In the genomic region with DNA sequence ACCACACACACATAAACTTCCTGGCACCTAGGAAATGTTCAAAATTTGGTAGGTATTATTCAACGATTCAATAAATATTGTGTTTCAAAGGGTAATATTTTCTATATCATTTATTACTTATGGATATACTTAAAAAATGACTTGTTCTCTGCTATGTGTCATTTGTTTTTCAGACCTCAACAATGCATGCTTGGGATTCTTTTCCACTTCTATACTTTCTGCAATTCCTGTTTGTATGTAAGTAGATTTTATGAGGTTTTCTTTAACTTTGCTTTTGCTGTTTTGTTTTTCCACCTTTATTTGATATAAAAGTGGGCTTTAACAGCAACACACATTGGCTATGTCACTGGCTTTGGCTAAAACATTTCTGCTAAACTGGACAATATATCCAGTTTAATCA, we compare ENCODE assay signal across 18 cellular contexts. TPM values are rescaled to one million over a fixed set of nuclear protein-coding genes. Genes with fewer than 3 reads are reported as not detected.
A peak's percentile ranks its signal among the peaks of the same experiment; 100 is the strongest.
DNase-seq lines count a peak whose midpoint lies in the region; ATAC-seq and TF ChIP-seq lines count a peak whose summit lies in the region.
"Had no signal": no experiment of that assay in that cellular context is flagged by ENCODE, and none has a peak within 500 bp of the region (broad histone marks: within the 10 kb centered on the region; RNA-seq: fewer than 3 reads in every experiment).

No MANE protein-coding gene starts in this region.

- in situ Hi-C loops in brain microvascular endothelial cell (cut with HindIII; ENCODE audit: low pct_ligation_motif_present, low sequenced_read_pairs), result no loop called here

- peak overlapping the region; percentile 88 for H3K4me3 ChIP-seq in AG04450 (ENCODE audit: low read depth, low read length)
- peak overlapping the region; percentile 91 for H3K4me3 ChIP-seq in HFF-Myc (replicated peaks; ENCODE audit: low read depth, low read length)
- peak overlapping the region; percentile 90 for H3K4me3 ChIP-seq in brain microvascular endothelial cell (ENCODE audit: low read depth, low read length)
- no peak overlapping the region for H3K4me3 ChIP-seq in sigmoid colon
- H3K4me3 ChIP-seq in heart right ventricle, result peak overlapping the region in 2 of 10 donors; percentile 85 to 95
- H3K4me3 ChIP-seq: prostate gland had no signal

- no peaks in the 10 kb centered on the region for H3K36me3 Mint-ChIP-seq in mesothelial cell of epicardium

- WGBS in sigmoid colon, 2 donors, result 87 to 94% methylated on average over 1 of the region's 1 CpG
- 71 to 85% methylated on average over 1 of the region's 1 CpG for WGBS in heart right ventricle, 2 donors

- H3K27ac Mint-ChIP-seq in mesothelial cell of epicardium, result peak overlapping the region; percentile 76
- H3K27ac Mint-ChIP-seq: stimulated activated naive CD8-positive, alpha-beta T cell treated with anti-CD3 and anti-CD28 coated beads, Interleukin-15, amount 100 ng/mL, for 72 hours had no signal

- intact Hi-C loops in sigmoid colon (cut with DNase I) (loop anchor here (10.0 kb wide), 4 partner anchors 593 to 1607 kb away; a partner anchor contains a TSS), heart right ventricle (cut with DNase I) (loop anchor here in 1 of 10 donors (5.0 kb wide), 1 partner anchor 34 kb away; no protein-coding TSS in a partner anchor)

- no peak for TF ChIP-seq POLR2A in sigmoid colon (IDR thresholded peaks at IDR 0.05)

- DNase-seq in AG04450 (ENCODE audit: low read depth, low spot score), result no peak
- DNase-seq in HFF-Myc (ENCODE audit: extremely low read depth, low read depth), result no peak
- no peak for DNase-seq in brain microvascular endothelial cell
- DNase-seq in mesothelial cell of epicardium (ENCODE audit: low spot score in 2 of 2, unreplicated experiment in 2 of 2), result no peak
- DNase-seq in NCI-H2081 (lab: John Stamatoyannopoulos, UW), result no peak
- no peak for DNase-seq in anterior cingulate cortex (lab: John Stamatoyannopoulos, UW)
- DNase-seq in sigmoid colon, result no peak
- DNase-seq in heart right ventricle, result no peak
- DNase-seq: activated CD8-positive, alpha-beta memory T cell treated with anti-CD3 and anti-CD28 coated beads, Interleukin-2, amount 50 U/mL, for 48 hours; amniotic stem cell; C1 segment of cervical spinal cord; GF-D8; mesendoderm; NCI-H1436; NCI-H524; stimulated activated naive CD8-positive, alpha-beta T cell treated with anti-CD3 and anti-CD28 coated beads, Interleukin-15, amount 100 ng/mL, for 72 hours had no signal

- peaks cover 39% of the 10 kb centered on the region for H3K4me1 Mint-ChIP-seq in mesothelial cell of epicardium

- no peak for TF ChIP-seq EP300 in sigmoid colon (IDR thresholded peaks at IDR 0.05)

- peak overlapping the region; percentile 42 for H3K4me3 Mint-ChIP-seq in mesothelial cell of epicardium
- H3K4me3 Mint-ChIP-seq: stimulated activated naive CD8-positive, alpha-beta T cell treated with anti-CD3 and anti-CD28 coated beads, Interleukin-15, amount 100 ng/mL, for 72 hours had no signal

- H3K27me3 Mint-ChIP-seq in mesothelial cell of epicardium (ENCODE audit: low read depth), result no peaks in the 10 kb centered on the region
- H3K27me3 Mint-ChIP-seq: stimulated activated naive CD8-positive, alpha-beta T cell treated with anti-CD3 and anti-CD28 coated beads, Interleukin-15, amount 100 ng/mL, for 72 hours had no signal

- CTCF ChIA-PET in AG04450 (lab: Charles Lee), result no interaction called here

- H3K4me1 ChIP-seq in sigmoid colon (peaks cover 0 to 49% (median 39%) of the 10 kb centered on the region in 4 donors), heart right ventricle (peaks cover 3 to 76% (median 68%) of the 10 kb centered on the region in 9 donors)
- H3K4me1 ChIP-seq: prostate gland had no signal

- no peak for ATAC-seq in heart right ventricle
- ATAC-seq: stimulated activated naive CD8-positive, alpha-beta T cell treated with anti-CD3 and anti-CD28 coated beads, Interleukin-15, amount 100 ng/mL, for 72 hours had no signal

- H3K27me3 ChIP-seq in AG04450 (ENCODE audit: control insufficient read depth, insufficient read depth, low read length), result no peaks in the 10 kb centered on the region
- no peaks in the 10 kb centered on the region for H3K27me3 ChIP-seq in brain microvascular endothelial cell (replicated peaks)
- no peaks in the 10 kb centered on the region for H3K27me3 ChIP-seq in sigmoid colon
- no peaks in the 10 kb centered on the region for H3K27me3 ChIP-seq in heart right ventricle

- H3K36me3 ChIP-seq in brain microvascular endothelial cell (replicated peaks) (peaks cover 2% of the 10 kb centered on the region), sigmoid colon (no peaks in the 10 kb centered on the region), heart right ventricle (no peaks in the 10 kb centered on the region)
- H3K36me3 ChIP-seq: prostate gland had no signal

- no peak for TF ChIP-seq CTCF in AG04450 (IDR thresholded peaks at IDR 0.05; ENCODE audit: low read depth, low read length)
- TF ChIP-seq CTCF in HFF-Myc (IDR thresholded peaks at IDR 0.05; ENCODE audit: low read depth, low read length, missing control alignments), result no peak
- no peak for TF ChIP-seq CTCF in brain microvascular endothelial cell (IDR thresholded peaks at IDR 0.05; ENCODE audit: low read depth, low read length, missing control alignments)
- no peak for TF ChIP-seq CTCF in mesothelial cell of epicardium (IDR thresholded peaks at IDR 0.05; ENCODE audit: unreplicated experiment)
- no peak for TF ChIP-seq CTCF in sigmoid colon (IDR thresholded peaks at IDR 0.05)
- no peak for TF ChIP-seq CTCF in heart right ventricle (IDR thresholded peaks at IDR 0.05)

- H3K27ac ChIP-seq in AG04450 (ENCODE audit: low read depth, low read length) (no peak overlapping the region), brain microvascular endothelial cell (peak overlapping the region; percentile 29), sigmoid colon (no peak overlapping the region), heart right ventricle (peak overlapping the region in 5 of 10 donors; percentile 32 to 97 (median 68))
- H3K27ac ChIP-seq: prostate gland, VCaP had no signal

- H3K9me3 ChIP-seq in AG04450 (ENCODE audit: control insufficient read depth, insufficient read depth, low read length) (no peaks in the 10 kb centered on the region; the same call in 1 of the 2 replicates), sigmoid colon (no peaks in the 10 kb centered on the region), heart right ventricle (no peaks in the 10 kb centered on the region)
- H3K9me3 ChIP-seq: prostate gland had no signal

- POLR2A ChIA-PET in AG04450 (lab: Yijun Ruan, JAX), result no interaction called here

- H3K9me3 Mint-ChIP-seq in mesothelial cell of epicardium, result no peaks in the 10 kb centered on the region
- H3K9me3 Mint-ChIP-seq: stimulated activated naive CD8-positive, alpha-beta T cell treated with anti-CD3 and anti-CD28 coated beads, Interleukin-15, amount 100 ng/mL, for 72 hours had no signal

RNA-seq across cellular contexts. Expression of a gene that starts 3.5 kb away (rescaled TPM):
- polyA plus RNA-seq in AG04450 (2011; rRNA removed) (79.9 and 108 TPM in 2 replicates), sigmoid colon (1 to 10 TPM; 4.6 to 8.9 (median 7.8) TPM), heart right ventricle (10 to 100 TPM in 1 of 2 donors, 1 to 10 TPM in 1; 7.3 to 35.4 TPM)
- 134 and 161 TPM in 2 replicates for polyA minus RNA-seq in AG04450 (2011; rRNA and poly(A)+ RNA removed)
- total RNA-seq in mesothelial cell of epicardium (118 to 129 TPM (median 120 TPM) in 3 replicates), sigmoid colon (10 to 100 TPM; 27.6 to 46.3 (median 33.6) TPM), heart right ventricle (10 to 100 TPM; 37.2 to 75.5 (median 56.0) TPM)

RNA-seq across cellular contexts. Expression of a gene that starts 4.3 kb away (rescaled TPM):
- polyA plus RNA-seq in AG04450 (2011; rRNA removed) (29.9 and 34.1 TPM in 2 replicates), sigmoid colon (10 to 100 TPM; 15.6 to 21.3 (median 16.3) TPM), heart right ventricle (10 to 100 TPM in 1 of 2 donors, 1 to 10 TPM in 1; 7.7 to 20.3 TPM)
- polyA minus RNA-seq in AG04450 (2011; rRNA and poly(A)+ RNA removed), result 25.7 and 31.8 TPM in 2 replicates
- total RNA-seq in mesothelial cell of epicardium (37.3 to 47.1 TPM (median 39.9 TPM) in 3 replicates), sigmoid colon (10 to 100 TPM; 30.3 to 49.7 (median 40.2) TPM), heart right ventricle (10 to 100 TPM; 17.0 to 37.1 (median 29.1) TPM)

Comparison
In these comparisons a context has a peak if more than half of its experiments do, and no peak if none do; other contexts are left out.
1. H3K4me3 ChIP-seq: peak in AG04450 (single experiment), HFF-Myc (single experiment) and brain microvascular endothelial cell (single experiment); none in sigmoid colon (0 of 4).